ENCODE assay signal across 23 cellular contexts in the genomic region with DNA sequence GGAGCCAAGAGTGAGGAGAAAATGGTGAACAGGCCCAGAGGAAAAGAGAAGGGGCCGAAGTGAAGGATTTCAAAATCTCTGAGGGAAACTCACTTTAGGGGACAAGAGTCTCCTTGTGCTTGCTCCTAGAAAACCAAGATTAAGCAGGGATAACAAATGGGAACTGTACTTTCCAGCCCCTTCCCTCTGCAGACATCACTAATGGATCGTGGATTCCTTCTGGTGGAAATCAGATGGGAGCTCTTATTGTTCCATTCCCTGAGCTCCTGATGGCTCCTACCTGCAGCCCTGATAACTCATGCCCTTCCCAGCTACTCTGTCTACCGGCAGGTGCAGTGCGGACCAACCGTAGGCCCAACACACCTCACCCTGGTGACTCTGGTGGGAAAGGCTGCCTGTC. TPM values are rescaled to one million over a fixed set of nuclear protein-coding genes. Genes with fewer than 3 reads are reported as not detected.
"Had no signal": no experiment of that assay in that cellular context is flagged by ENCODE, and none has a peak within 500 bp of the region (broad histone marks: within the 10 kb centered on the region; RNA-seq: fewer than 3 reads in every experiment).

No MANE protein-coding gene starts in this region.

- H3K4me3 ChIP-seq: esophagus squamous epithelium, gastrocnemius medialis, heart right ventricle, left lung, lower lobe of right lung had no signal

- DNase-seq: cortex of kidney, esophagus squamous epithelium, gastrocnemius medialis, left lung, left ventricle myocardium superior had no signal

- H3K27ac Mint-ChIP-seq: dendritic cell treated with granulocyte-macrophage colony-stimulating factor and Interleukin-4, amounts not matched to agents 40 ng/mL and 50 ng/mL, for 4 days; effector memory CD8-positive, alpha-beta T cell; endodermal cell; naive thymus-derived CD4-positive, alpha-beta T cell had no signal

- H3K9me3 Mint-ChIP-seq: dendritic cell treated with granulocyte-macrophage colony-stimulating factor and Interleukin-4, amounts not matched to agents 40 ng/mL and 50 ng/mL, for 4 days; effector memory CD8-positive, alpha-beta T cell; endodermal cell; naive thymus-derived CD4-positive, alpha-beta T cell had no signal

- H3K27ac ChIP-seq: epithelial cell of prostate, esophagus squamous epithelium, gastrocnemius medialis, heart right ventricle, left lung, lower lobe of right lung had no signal

- FAIRE-seq: colon, endometrium had no signal

- H3K36me3 ChIP-seq: esophagus squamous epithelium, gastrocnemius medialis, heart right ventricle, left lung, lower lobe of right lung had no signal

- H3K9me3 ChIP-seq: esophagus squamous epithelium, gastrocnemius medialis, heart right ventricle, left lung, lower lobe of right lung had no signal

- H3K4me3 Mint-ChIP-seq: dendritic cell treated with granulocyte-macrophage colony-stimulating factor and Interleukin-4, amounts not matched to agents 40 ng/mL and 50 ng/mL, for 4 days; effector memory CD8-positive, alpha-beta T cell; endodermal cell; naive thymus-derived CD4-positive, alpha-beta T cell had no signal

- H3K36me3 Mint-ChIP-seq: naive thymus-derived CD4-positive, alpha-beta T cell had no signal

- H3K4me1 Mint-ChIP-seq: endodermal cell; naive thymus-derived CD4-positive, alpha-beta T cell had no signal

RNA-seq across cellular contexts. Expression of gene RESP18, which starts 20.6 kb away (rescaled TPM):
- total RNA-seq: dermis microvascular lymphatic vessel endothelial cell; endodermal cell; esophagus mucosa; esophagus squamous epithelium; gastrocnemius medialis; glomerular endothelial cell; heart right ventricle; kidney epithelial cell; left cardiac atrium; left lung; left ventricle myocardium superior; lower leg skin; lower lobe of right lung; lung microvascular endothelial cell; mononuclear cell; mucosa of gallbladder; naive thymus-derived CD4-positive, alpha-beta T cell had no signal

RNA-seq across cellular contexts. Expression of gene PTPRN, which starts 43.9 kb away (rescaled TPM):
- total RNA-seq: dermis microvascular lymphatic vessel endothelial cell, esophagus mucosa, esophagus squamous epithelium, gastrocnemius medialis, left cardiac atrium, left ventricle myocardium superior, lower lobe of right lung, lung microvascular endothelial cell had no signal
